8 cellular contexts compared by ENCODE assay signal in genomic region chr17:4498461-4499397, GRCh38. TPM values are rescaled to one million over a fixed set of nuclear protein-coding genes. Genes with fewer than 3 reads are reported as not detected.
DNase-seq lines count a peak whose midpoint lies in the region; ATAC-seq and TF ChIP-seq lines count a peak whose summit lies in the region.

Gene SPNS2, plus strand, starts transcription at chr17:4498881. Its CDS starts 167 bp downstream, at chr17:4499048.

- peaks cover 4 to 32% of the 10 kb centered on the region in 2 experiments; a peak in 3 of 4 replicates for H3K4me1 ChIP-seq in HCT116 (ENCODE audit: control insufficient read depth in 1 of 2, insufficient read depth in 2 of 2, low read length in 2 of 2)

- H3K9ac ChIP-seq in HCT116 (ENCODE audit: low read length), result peak within 1 kb of the TSS; percentile 53

- no TSS peak for BruUV-seq in HCT116 (replicated peaks; lab: Mats Ljungman, UMichigan)

- POLR2A ChIA-PET in HCT116 (lab: Charles Lee), result no interaction called here

- intact Hi-C loops in HCT116 (cut with micrococcal nuclease), result no loop called here

- RAD21 ChIA-PET in HCT116 (lab: Charles Lee; ENCODE audit: low non-redundant PET in 1 of 2, low total read pairs in 2 of 2, uncharacterized antibody in 2 of 2, unreplicated experiment in 2 of 2), result no interaction called here

- no peaks in the 10 kb centered on the region for H3K79me2 ChIP-seq in HCT116 (ENCODE audit: insufficient read depth, low read length)

- DNase-seq in COLO829 (ENCODE audit: low spot score) (peak; percentile 30), HCT116 (ENCODE audit: low read depth, low spot score) (no peak), NCI-H510A (lab: John Stamatoyannopoulos, UW) (peak; percentile 66), activated T-cell treated with anti-CD3 and anti-CD28 coated beads for 4 hours (peak; percentile 40), epithelial cell of prostate (ENCODE audit: low read depth, low spot score) (no peak), midbrain (lab: John Stamatoyannopoulos, UW) (peak; percentile 87)
- peak; percentile 16 to 53 for DNase-seq in stimulated activated CD8-positive, alpha-beta memory T cell treated with anti-CD3 and anti-CD28 coated beads, Interleukin-15, amount 100 ng/mL, for 4 hours (ENCODE audit: low read depth in 2 of 2)

- ATAC-seq in HCT116 (peak; percentile 88), HG03025 (IDR thresholded peaks at IDR 0.05; ENCODE audit: low FRiP score, unreplicated experiment) (no peak)

- no peak for TF ChIP-seq RAD21 in HCT116 (IDR thresholded peaks at IDR 0.05; ENCODE audit: low read depth)

- H4K20me1 ChIP-seq in HCT116 (ENCODE audit: insufficient read depth), result no peaks in the 10 kb centered on the region

- H3K27ac ChIP-seq in HCT116 (ENCODE audit: low read depth, low read length) (no peak within 1 kb of the TSS; the same call in 1 of the 2 replicates), epithelial cell of prostate (peak within 1 kb of the TSS; percentile 24)

- peak within 1 kb of the TSS; percentile 51 to 65 for H3K4me3 ChIP-seq in HCT116 (replicated peaks in 1 of 2; ENCODE audit: low read depth in 1 of 2, low read length in 2 of 2)

- H2AFZ ChIP-seq in HCT116 (ENCODE audit: low read depth, low read length, poor library complexity, severe bottlenecking), result no peak within 1 kb of the TSS

- no peaks in the 10 kb centered on the region for H3K36me3 ChIP-seq in HCT116 (ENCODE audit: control insufficient read depth in 1 of 2, insufficient read depth in 2 of 2, low read length in 2 of 2)

- no peak for TF ChIP-seq POLR2A in HCT116 (IDR thresholded peaks at IDR 0.05; ENCODE audit: borderline replicate concordance, extremely low read depth, insufficient read depth, insufficient read length)

- H3K27me3 ChIP-seq in HCT116 (ENCODE audit: insufficient read depth, low read length), result no peaks in the 10 kb centered on the region

- H3K9me2 ChIP-seq in HCT116 (ENCODE audit: insufficient read depth), result no peaks in the 10 kb centered on the region

- no peaks in the 10 kb centered on the region for H3K9me3 ChIP-seq in HCT116 (ENCODE audit: control insufficient read depth in 1 of 2, insufficient read depth in 1 of 2, low read depth in 1 of 2, low read length in 2 of 2)

- CTCF ChIA-PET in HCT116 (lab: Charles Lee), result interaction anchor here (0.8 to 1.3 kb wide), 2 partner anchors 8 to 68 kb away, joined by 3 to 4 read pairs; no protein-coding TSS in a partner anchor

- TF ChIP-seq CTCF in HCT116 (IDR thresholded peaks at IDR 0.05 in 2 of 3, conservative IDR thresholded peaks at IDR 0.05 in 1 of 3; ENCODE audit: borderline replicate concordance in 1 of 3, insufficient read depth in 1 of 3, low read depth in 2 of 3, low read length in 2 of 3), result no peak

- H3K4me2 ChIP-seq in HCT116 (ENCODE audit: low read length), result peak within 1 kb of the TSS; percentile 97

TF ChIP-seq in HCT116, 20 proteins besides CTCF, POLR2A, EP300 and RAD21:
- TF ChIP-seq JUND (IDR thresholded peaks at IDR 0.05), result no peak
- no peak for TF ChIP-seq SIN3A (IDR thresholded peaks at IDR 0.05; ENCODE audit: low read depth)
- TF ChIP-seq EGR1 (IDR thresholded peaks at IDR 0.05; ENCODE audit: low read depth), result no peak
- peak; percentile 48 for TF ChIP-seq MAX (IDR thresholded peaks at IDR 0.05)
- no peak for TF ChIP-seq TCF7L2 (IDR thresholded peaks at IDR 0.05; ENCODE audit: borderline replicate concordance, extremely low read depth, insufficient read depth, insufficient read length)
- no peak for TF ChIP-seq CEBPB (IDR thresholded peaks at IDR 0.05; ENCODE audit: low read depth)
- TF ChIP-seq POLR2AphosphoS5 (IDR thresholded peaks at IDR 0.05; ENCODE audit: low read depth, low read length), result 0 out of 2 replicates have a peak, but pooled peaks have one; percentile 33
- no peak for TF ChIP-seq ZFX (IDR thresholded peaks at IDR 0.05)
- TF ChIP-seq YY1 (IDR thresholded peaks at IDR 0.05; ENCODE audit: extremely low read depth, insufficient replicate concordance, low read depth, low read length), result no peak
- no peak for TF ChIP-seq SP1 (IDR thresholded peaks at IDR 0.05; ENCODE audit: low read depth)

RNA-seq across cellular contexts. Expression of gene SPNS2, which starts in this region (rescaled TPM):
- 1.6 TPM for total RNA-seq in HCT116 (2021; ENCODE audit: unreplicated experiment)
- polyA plus RNA-seq in HCT116 (2012), result 4.5 and 5.8 TPM in 2 replicates

Comparison
In these comparisons a context has a peak if more than half of its experiments do, and no peak if none do; other contexts are left out.
1. DNase-seq: peak in COLO829 (single experiment), NCI-H510A (single experiment), activated T-cell treated with anti-CD3 and anti-CD28 coated beads for 4 hours (single experiment), midbrain (single experiment) and stimulated activated CD8-positive, alpha-beta memory T cell treated with anti-CD3 and anti-CD28 coated beads, Interleukin-15, amount 100 ng/mL, for 4 hours (2 of 2); none in HCT116 (single experiment) and epithelial cell of prostate (single experiment).